In genomic region chr16:84941916-84942315, GRCh38 we compare ENCODE assay signal across 1 cellular context.
A peak's percentile ranks its signal among the peaks of the same experiment; 100 is the strongest.
TF ChIP-seq lines count a peak whose summit lies in the region.

No MANE protein-coding gene starts in this region.

TF ChIP-seq in HepG2, 621 proteins besides CTCF, POLR2A, EP300 and RAD21 (continued from another document):
- 0 out of 4 replicates have a peak, but pooled peaks of 1 of the 2 experiments have one; percentile 15 for TF ChIP-seq MAFK (conservative IDR thresholded peaks at IDR 0.05 in 1 of 2, IDR thresholded peaks at IDR 0.05 in 1 of 2; ENCODE audit: low read length in 2 of 2)
- TF ChIP-seq KAT2B (IDR thresholded peaks at IDR 0.05; ENCODE audit: borderline replicate concordance, low read depth, low read length), result no peak
